ENCODE assay signal across 8 cellular contexts in the genomic region with DNA sequence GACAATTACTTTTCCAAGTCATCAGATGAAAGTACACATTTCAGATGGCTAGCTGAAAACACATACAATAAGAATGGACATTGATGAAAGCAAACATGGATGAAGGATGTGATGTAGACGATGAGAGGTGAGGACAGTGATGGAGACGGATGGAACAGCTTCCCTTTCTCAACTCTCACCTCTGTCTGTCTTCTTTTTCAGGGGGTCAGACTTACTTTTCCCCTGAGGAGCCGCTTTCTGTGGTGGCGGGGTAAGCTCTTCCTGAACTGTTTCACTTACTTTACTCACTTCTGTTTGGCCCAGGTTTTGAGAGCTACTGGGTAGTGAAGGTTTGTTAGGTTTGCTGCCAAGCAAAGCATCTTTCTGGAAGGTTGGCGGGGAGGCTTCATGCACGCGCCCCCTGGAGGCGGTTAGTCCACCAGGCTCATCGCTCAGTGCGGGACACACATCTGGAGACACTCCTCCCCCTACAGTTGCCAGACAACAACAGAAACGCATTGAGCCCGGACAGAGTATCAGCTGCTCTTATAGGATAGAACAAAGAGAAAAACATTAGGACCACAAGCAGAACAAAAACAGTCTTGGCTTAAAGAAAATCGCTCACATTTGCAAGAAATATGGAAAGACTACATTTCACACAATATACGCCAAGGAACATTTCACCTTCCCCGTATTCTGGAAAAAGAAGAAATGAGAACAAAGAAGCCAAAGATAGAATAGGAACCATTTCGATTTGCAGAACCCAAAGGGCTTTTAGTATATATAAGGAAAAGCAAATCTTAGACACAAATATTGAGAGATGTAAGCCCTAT.
DNase-seq lines count a peak whose midpoint lies in the region; ATAC-seq, FAIRE-seq and TF ChIP-seq lines count a peak whose summit lies in the region.

No MANE protein-coding gene starts in this region.

- FAIRE-seq in frontal cortex (lab: Jason Lieb, UNC) = peak; percentile 24

- no peaks in the 10 kb centered on the region for H3K36me3 ChIP-seq in SJCRH30
- H3K36me3 ChIP-seq in osteoblast (ENCODE audit: insufficient read depth, low read length) = no peaks in the 10 kb centered on the region
- H3K36me3 ChIP-seq in thyroid gland = no peaks in the 10 kb centered on the region

- no peaks in the 10 kb centered on the region for H4K20me1 ChIP-seq in osteoblast (ENCODE audit: insufficient read depth, low read length)

- H3K4me2 ChIP-seq in osteoblast (ENCODE audit: insufficient read depth, low read length) = peak overlapping the region; percentile 26

- TF ChIP-seq CTCF in osteoblast (IDR thresholded peaks at IDR 0.05; ENCODE audit: extremely low read depth, low read depth, low read length) (peak; percentile 96), thyroid gland (IDR thresholded peaks at IDR 0.05) (peak; percentile 42 to 78 (median 48))

- intact Hi-C loops in thyroid gland (cut with DNase I) = no loop called here

- H3K27me3 ChIP-seq in SJCRH30 (no peaks in the 10 kb centered on the region), osteoblast (ENCODE audit: insufficient read depth, low read length) (no peaks in the 10 kb centered on the region), thyroid gland (no peaks in the 10 kb centered on the region)

- peak; percentile 64 for TF ChIP-seq RAD21 in Ishikawa (IDR thresholded peaks at IDR 0.05; ENCODE audit: low read depth)

- no peak overlapping the region for H3K27ac ChIP-seq in SJCRH30
- H3K27ac ChIP-seq in osteoblast (ENCODE audit: low read depth, low read length) = no peak overlapping the region
- no peak overlapping the region for H3K27ac ChIP-seq in thyroid gland

- H3K4me3 ChIP-seq in SJCRH30 (no peak overlapping the region), osteoblast (ENCODE audit: insufficient read depth, low read length) (no peak overlapping the region), thyroid gland (replicated peaks in 1 of 3) (no peak overlapping the region)

- DNase-seq in DMS53 (lab: John Stamatoyannopoulos, UW) = peak; percentile 99
- peak; percentile 37 to 71 for DNase-seq in SJCRH30
- DNase-seq in activated gamma-delta T cell treated with Interleukin-2 at 50 U/mL for 16 hours = peak; percentile 78
- DNase-seq in frontal cortex (ENCODE audit: low spot score in 2 of 2) = peak; percentile 52 to 56
- DNase-seq in osteoblast (ENCODE audit: insufficient read length, low spot score, missing footprints) = peak; percentile 83
- DNase-seq in thyroid gland = peak; percentile 68 to 75

- no peaks in the 10 kb centered on the region for H3K9me3 ChIP-seq in SJCRH30 (replicated peaks)
- no peaks in the 10 kb centered on the region for H3K9me3 ChIP-seq in osteoblast (ENCODE audit: low read depth, low read length)
- H3K9me3 ChIP-seq in thyroid gland = no peaks in the 10 kb centered on the region

- peak; percentile 97 for ATAC-seq in GM21526 (IDR thresholded peaks at IDR 0.05; ENCODE audit: low FRiP score, unreplicated experiment)

- no peak for TF ChIP-seq EP300 in Ishikawa (IDR thresholded peaks at IDR 0.05; ENCODE audit: borderline replicate concordance)

- TF ChIP-seq POLR2A in thyroid gland (IDR thresholded peaks at IDR 0.05) = no peak

- H3K79me2 ChIP-seq in osteoblast (ENCODE audit: insufficient read depth, low read length) = no peaks in the 10 kb centered on the region

- H3K4me1 ChIP-seq in SJCRH30 (no peaks in the 10 kb centered on the region), osteoblast (ENCODE audit: insufficient read depth, low read length) (no peaks in the 10 kb centered on the region), thyroid gland (no peaks in the 10 kb centered on the region)

- WGBS in thyroid gland, 2 donors = 30% methylated on average over 16 of the region's 16 CpGs

- H2AFZ ChIP-seq in osteoblast (ENCODE audit: low read length) = no peak overlapping the region

TF ChIP-seq in Ishikawa, 13 proteins besides CTCF, POLR2A, EP300 and RAD21:
- TF ChIP-seq NFIC (IDR thresholded peaks at IDR 0.05) = no peak
- no peak for TF ChIP-seq ZBTB7A (IDR thresholded peaks at IDR 0.05; ENCODE audit: low read depth)
- TF ChIP-seq YY1 (IDR thresholded peaks at IDR 0.05; ENCODE audit: low read depth) = no peak
- no peak for TF ChIP-seq CREB1 (IDR thresholded peaks at IDR 0.05; ENCODE audit: low read depth)
- no peak for TF ChIP-seq EGR1 (IDR thresholded peaks at IDR 0.05)
- TF ChIP-seq, protein P1, sequence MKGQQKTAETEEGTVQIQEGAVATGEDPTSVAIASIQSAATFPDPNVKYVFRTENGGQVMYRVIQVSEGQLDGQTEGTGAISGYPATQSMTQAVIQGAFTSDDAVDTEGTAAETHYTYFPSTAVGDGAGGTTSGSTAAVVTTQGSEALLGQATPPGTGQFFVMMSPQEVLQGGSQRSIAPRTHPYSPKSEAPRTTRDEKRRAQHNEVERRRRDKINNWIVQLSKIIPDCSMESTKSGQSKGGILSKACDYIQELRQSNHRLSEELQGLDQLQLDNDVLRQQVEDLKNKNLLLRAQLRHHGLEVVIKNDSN (IDR thresholded peaks at IDR 0.05) = no peak
